Comparison of ENCODE assay signal across 10 cellular contexts in the genomic region with DNA sequence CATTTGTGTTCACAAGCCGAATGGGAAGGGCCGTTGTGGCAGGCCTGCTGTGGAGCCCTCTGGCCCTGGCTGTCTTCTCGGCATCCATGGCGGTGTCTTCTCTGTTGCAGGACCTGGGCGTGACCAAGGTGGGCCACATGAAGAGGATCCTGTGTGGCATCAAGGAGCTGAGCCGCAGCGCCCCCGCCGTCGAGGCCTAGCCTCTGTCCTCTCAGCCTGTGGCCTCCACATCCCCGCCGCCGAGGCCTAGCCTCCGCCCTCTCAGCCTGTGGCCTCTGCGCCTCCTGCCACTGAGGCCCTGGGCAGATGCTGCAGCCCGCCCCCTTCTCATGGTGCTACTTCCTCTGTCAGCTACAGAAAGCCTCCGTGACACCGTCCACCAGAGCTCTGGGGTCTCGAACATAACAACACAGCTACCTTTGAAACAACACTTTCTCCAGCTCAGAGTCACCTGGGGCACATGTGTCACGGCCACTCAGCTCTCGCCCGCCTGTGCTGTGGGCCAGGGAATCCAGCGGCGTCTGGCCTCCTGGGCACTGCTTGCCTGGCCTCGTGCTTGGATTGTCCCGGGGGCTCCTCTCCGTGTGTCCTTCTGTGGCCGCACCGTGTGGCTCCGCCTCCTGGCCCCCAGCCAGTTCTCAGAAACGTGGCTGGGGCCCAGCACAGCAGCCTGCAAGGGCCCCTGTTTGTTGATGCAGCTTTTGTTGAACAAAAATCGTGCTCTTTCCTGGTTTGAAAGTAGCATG.
DNase-seq lines count a peak whose midpoint lies in the region; ATAC-seq and TF ChIP-seq lines count a peak whose summit lies in the region.
"Had no signal": no experiment of that assay in that cellular context is flagged by ENCODE, and none has a peak within 500 bp of the region (broad histone marks: within the 10 kb centered on the region; RNA-seq: fewer than 3 reads in every experiment).

No MANE protein-coding gene starts in this region.

- no peaks in the 10 kb centered on the region for H4K20me1 ChIP-seq in GM23338 (replicated peaks; ENCODE audit: insufficient read depth)

- H3K36me3 ChIP-seq in Peyer's patch, result peaks cover 0 to 78% (median 0%) of the 10 kb centered on the region in 3 donors
- peaks cover 4 to 61% (median 13%) of the 10 kb centered on the region in 4 donors for H3K36me3 ChIP-seq in liver (ENCODE audit: control insufficient read depth in 4 of 4, insufficient read depth in 3 of 4, low read depth in 1 of 4, low read length in 3 of 4)
- H3K36me3 ChIP-seq in GM23338 (ENCODE audit: insufficient read depth), result 0 out of 2 replicates have a peak, but pooled peaks cover 3% of the 10 kb centered on the region

- peak overlapping the region; percentile 14 for H3K27ac Mint-ChIP-seq in stimulated activated memory B cell treated with anti-CD40 and anti-IgM and Interleukin-4, amounts not matched to agents 10 μg/mL and 1 μg/mL and 100 μg/mL, for 72 hours
- no peak overlapping the region for H3K27ac Mint-ChIP-seq in GM23338
- H3K27ac Mint-ChIP-seq: activated T-helper 2 cell treated with anti-CD3 and anti-CD28 coated beads, Interferon-gamma antibody, Interleukin-2, Interleukin-4, amounts not matched to agents 10 μg/mL and 5 μg/mL and 100 μg/mL, durations not matched to agents 14 hours and 24 hours and 36 hours; progenitor cell of endocrine pancreas had no signal

- ATAC-seq in stimulated activated memory B cell treated with anti-CD40 and anti-IgM and Interleukin-4, amounts not matched to agents 10 μg/mL and 1 μg/mL and 100 μg/mL, for 72 hours, result no peak
- no peak for ATAC-seq in GM23338
- ATAC-seq in GM21528 (IDR thresholded peaks at IDR 0.05; ENCODE audit: low FRiP score, unreplicated experiment), result no peak

- no peak overlapping the region for H3K4me2 ChIP-seq in GM23338

- no peak for TF ChIP-seq CTCF in Peyer's patch (IDR thresholded peaks at IDR 0.05)
- TF ChIP-seq CTCF in liver (IDR thresholded peaks at IDR 0.05; ENCODE audit: low read depth, low read length, missing input control), result no peak
- TF ChIP-seq CTCF in GM23338 (conservative IDR thresholded peaks at IDR 0.05; ENCODE audit: low read depth in 2 of 2), result no peak

- H2AFZ ChIP-seq in GM23338, result no peak overlapping the region

- no peaks in the 10 kb centered on the region for H3F3A ChIP-seq in GM23338 (replicated peaks; ENCODE audit: low read depth)

- H3K4me1 ChIP-seq in Peyer's patch, result peaks cover 0 to 5% (median 0%) of the 10 kb centered on the region in 4 donors
- no peaks in the 10 kb centered on the region for H3K4me1 ChIP-seq in liver (ENCODE audit: control insufficient read depth in 4 of 4, insufficient read depth in 4 of 4, low read length in 3 of 4)
- no peaks in the 10 kb centered on the region for H3K4me1 ChIP-seq in GM23338 (ENCODE audit: insufficient read depth)

- no peak for TF ChIP-seq RAD21 in liver (IDR thresholded peaks at IDR 0.05)

- peaks cover 86% of the 10 kb centered on the region for H3K36me3 Mint-ChIP-seq in stimulated activated memory B cell treated with anti-CD40 and anti-IgM and Interleukin-4, amounts not matched to agents 10 μg/mL and 1 μg/mL and 100 μg/mL, for 72 hours
- H3K36me3 Mint-ChIP-seq in GM23338 (ENCODE audit: low read depth), result peaks cover 37% of the 10 kb centered on the region

- H3K9me3 Mint-ChIP-seq in stimulated activated memory B cell treated with anti-CD40 and anti-IgM and Interleukin-4, amounts not matched to agents 10 μg/mL and 1 μg/mL and 100 μg/mL, for 72 hours, result no peaks in the 10 kb centered on the region
- H3K9me3 Mint-ChIP-seq in GM23338, result no peaks in the 10 kb centered on the region; the same call in 2 of the 3 replicates
- H3K9me3 Mint-ChIP-seq: activated T-helper 2 cell treated with anti-CD3 and anti-CD28 coated beads, Interferon-gamma antibody, Interleukin-2, Interleukin-4, amounts not matched to agents 10 μg/mL and 5 μg/mL and 100 μg/mL, durations not matched to agents 14 hours and 24 hours and 36 hours had no signal

- WGBS in liver, result 84% methylated on average over 32 of the region's 32 CpGs

- no peak overlapping the region for H3K4me3 Mint-ChIP-seq in stimulated activated memory B cell treated with anti-CD40 and anti-IgM and Interleukin-4, amounts not matched to agents 10 μg/mL and 1 μg/mL and 100 μg/mL, for 72 hours
- no peak overlapping the region for H3K4me3 Mint-ChIP-seq in GM23338

- no peaks in the 10 kb centered on the region for H3K27me3 Mint-ChIP-seq in stimulated activated memory B cell treated with anti-CD40 and anti-IgM and Interleukin-4, amounts not matched to agents 10 μg/mL and 1 μg/mL and 100 μg/mL, for 72 hours
- H3K27me3 Mint-ChIP-seq in GM23338 (ENCODE audit: insufficient read depth, low read depth, poor library complexity), result peaks cover 1% of the 10 kb centered on the region
- H3K27me3 Mint-ChIP-seq: progenitor cell of endocrine pancreas had no signal

- H3K27me3 ChIP-seq in Peyer's patch (no peaks in the 10 kb centered on the region), liver (ENCODE audit: control insufficient read depth in 4 of 4, insufficient read depth in 4 of 4, low read length in 3 of 4) (no peaks in the 10 kb centered on the region), GM23338 (ENCODE audit: insufficient read depth) (no peaks in the 10 kb centered on the region)

- DNase-seq in Peyer's patch (peak in 2 of 3 donors; percentile 43 to 49), caudate nucleus (lab: John Stamatoyannopoulos, UW) (peak in 29 of 61 donors; percentile 31 to 80 (median 61)), activated gamma-delta T cell treated with Interleukin-2 at 50 U/mL for 16 hours (no peak), GM23338 (ENCODE audit: low spot score) (no peak)
- DNase-seq: NCI-H1694 treated with DMSO at 0.1 percent for 48 hours had no signal

- no peak overlapping the region for H3K9ac ChIP-seq in liver (ENCODE audit: low read depth in 1 of 2, low read length in 2 of 2)

- no peaks in the 10 kb centered on the region for H3K9me3 ChIP-seq in Peyer's patch
- no peaks in the 10 kb centered on the region for H3K9me3 ChIP-seq in liver (ENCODE audit: control insufficient read depth in 4 of 4, low read length in 3 of 4)

- H3K79me2 ChIP-seq in GM23338 (replicated peaks; ENCODE audit: insufficient read depth), result no peaks in the 10 kb centered on the region

- no peaks in the 10 kb centered on the region for H3K9me2 ChIP-seq in GM23338 (ENCODE audit: insufficient read depth)

- H3K27ac ChIP-seq in Peyer's patch (peak overlapping the region; percentile 36 to 78 (median 52)), caudate nucleus (ENCODE audit: low read depth, low read length) (peak overlapping the region; percentile 90), liver (ENCODE audit: low read depth in 1 of 2, low read length in 2 of 2) (peak overlapping the region; percentile 25 to 48), GM23338 (ENCODE audit: low read depth) (no peak overlapping the region)

- no peak for TF ChIP-seq POLR2A in Peyer's patch (IDR thresholded peaks at IDR 0.05)

- no peaks in the 10 kb centered on the region for H3K4me1 Mint-ChIP-seq in stimulated activated memory B cell treated with anti-CD40 and anti-IgM and Interleukin-4, amounts not matched to agents 10 μg/mL and 1 μg/mL and 100 μg/mL, for 72 hours
- no peaks in the 10 kb centered on the region; the same call in 2 of the 3 replicates for H3K4me1 Mint-ChIP-seq in GM23338

- H3K4me3 ChIP-seq in Peyer's patch, result no peak overlapping the region
- H3K4me3 ChIP-seq in liver (ENCODE audit: low read depth in 1 of 3, low read length in 3 of 3), result no peak overlapping the region
- no peak overlapping the region for H3K4me3 ChIP-seq in GM23338

TF ChIP-seq in liver, 16 proteins besides CTCF, POLR2A, EP300 and RAD21 (continues in another document):
- TF ChIP-seq SP1 (IDR thresholded peaks at IDR 0.05), result no peak
- no peak for TF ChIP-seq ZBTB33 (IDR thresholded peaks at IDR 0.05)
- no peak for TF ChIP-seq TAF1 (conservative IDR thresholded peaks at IDR 0.05)
- TF ChIP-seq, protein P1, sequence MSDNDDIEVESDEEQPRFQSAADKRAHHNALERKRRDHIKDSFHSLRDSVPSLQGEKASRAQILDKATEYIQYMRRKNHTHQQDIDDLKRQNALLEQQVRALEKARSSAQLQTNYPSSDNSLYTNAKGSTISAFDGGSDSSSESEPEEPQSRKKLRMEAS (IDR thresholded peaks at IDR 0.05), result no peak
- no peak for TF ChIP-seq HNF4G (IDR thresholded peaks at IDR 0.05)

TF ChIP-seq in GM23338, 12 proteins besides CTCF, POLR2A, EP300 and RAD21 (continues in another document):
- no peak for TF ChIP-seq ZNF331 (CRISPR knock-in tag; IDR thresholded peaks at IDR 0.05; ENCODE audit: low read depth)
- no peak for TF ChIP-seq CREB1 (CRISPR knock-in tag; IDR thresholded peaks at IDR 0.05; ENCODE audit: low read depth)

Comparison
In these comparisons a context has a peak if more than half of its experiments do, and no peak if none do; other contexts are left out.
1. DNase-seq: peak in Peyer's patch (2 of 3); none in activated gamma-delta T cell treated with Interleukin-2 at 50 U/mL for 16 hours (single experiment) and GM23338 (single experiment).